ENCODE assay signal across 26 cellular contexts in genomic region chr19:8664671-8665057, GRCh38. TPM values are rescaled to one million over a fixed set of nuclear protein-coding genes. Genes with fewer than 3 reads are reported as not detected.
DNase-seq lines count a peak whose midpoint lies in the region; ATAC-seq and TF ChIP-seq lines count a peak whose summit lies in the region.
"Had no signal": no experiment of that assay in that cellular context is flagged by ENCODE, and none has a peak within 500 bp of the region (broad histone marks: within the 10 kb centered on the region; RNA-seq: fewer than 3 reads in every experiment).

No MANE protein-coding gene starts in this region.

- no peaks in the 10 kb centered on the region for H3K4me1 ChIP-seq in hepatocyte (ENCODE audit: insufficient read depth)
- H3K4me1 ChIP-seq in spleen = peaks cover 0 to 25% (median 5%) of the 10 kb centered on the region in 6 donors
- H3K4me1 ChIP-seq: left ventricle myocardium inferior, transverse colon had no signal

- H4K20me1 ChIP-seq in hepatocyte (ENCODE audit: insufficient read depth, poor library complexity, severe bottlenecking) = no peaks in the 10 kb centered on the region

- H2AFZ ChIP-seq in hepatocyte = no peak overlapping the region

- DNase-seq in stimulated activated naive CD8-positive, alpha-beta T cell treated with anti-CD3 and anti-CD28 coated beads, Interleukin-15, amount 100 ng/mL, for 72 hours = no peak
- DNase-seq in stimulated activated naive CD8-positive, alpha-beta T cell treated with anti-CD3 and anti-CD28 coated beads, Interleukin-15, Interleukin-2, amounts not matched to agents 100 U/mL and 50 U/mL, for 24 hours = no peak
- no peak for DNase-seq in effector memory CD8-positive, alpha-beta T cell
- DNase-seq in hepatocyte (ENCODE audit: low spot score) (no peak), AML-193 (lab: John Stamatoyannopoulos, UW) (no peak), spleen (no peak)
- DNase-seq: anterior cingulate cortex, GOT3, Kasumi-1, left ventricle myocardium inferior, NCI-H1092, NCI-H187, NCI-H2171 treated with DMSO at 0.1 percent for 48 hours, NCI-H526, SIG-M5, transverse colon had no signal

- H3K27ac Mint-ChIP-seq in stimulated activated naive CD8-positive, alpha-beta T cell treated with anti-CD3 and anti-CD28 coated beads, Interleukin-15, amount 100 ng/mL, for 72 hours = no peak overlapping the region
- H3K27ac Mint-ChIP-seq in effector memory CD8-positive, alpha-beta T cell = peak overlapping the region; percentile 52 to 83
- H3K27ac Mint-ChIP-seq in stimulated activated memory B cell treated with anti-CD40 and anti-IgM and Interleukin-4, amounts not matched to agents 10 μg/mL and 1 μg/mL and 100 μg/mL, for 72 hours = no peak overlapping the region
- H3K27ac Mint-ChIP-seq: mesothelial cell of epicardium had no signal

- H3K4me2 ChIP-seq in hepatocyte = no peak overlapping the region

- ATAC-seq in stimulated activated naive CD8-positive, alpha-beta T cell treated with anti-CD3 and anti-CD28 coated beads, Interleukin-15, amount 100 ng/mL, for 72 hours = peak; percentile 5
- no peak for ATAC-seq in stimulated activated naive CD8-positive, alpha-beta T cell treated with anti-CD3 and anti-CD28 coated beads, Interleukin-15, Interleukin-2, amounts not matched to agents 100 U/mL and 50 U/mL, for 24 hours
- ATAC-seq in effector memory CD8-positive, alpha-beta T cell (replicated peaks) = no peak
- ATAC-seq in stimulated activated memory B cell treated with anti-CD40 and anti-IgM and Interleukin-4, amounts not matched to agents 10 μg/mL and 1 μg/mL and 100 μg/mL, for 72 hours = no peak
- ATAC-seq: Panc1, right cardiac atrium had no signal

- intact Hi-C loops in spleen (cut with DNase I; ENCODE audit: low total_unique reads) = no loop called here

- no peaks in the 10 kb centered on the region for H3K27me3 Mint-ChIP-seq in stimulated activated naive CD8-positive, alpha-beta T cell treated with anti-CD3 and anti-CD28 coated beads, Interleukin-15, amount 100 ng/mL, for 72 hours
- no peaks in the 10 kb centered on the region for H3K27me3 Mint-ChIP-seq in effector memory CD8-positive, alpha-beta T cell
- H3K27me3 Mint-ChIP-seq in stimulated activated memory B cell treated with anti-CD40 and anti-IgM and Interleukin-4, amounts not matched to agents 10 μg/mL and 1 μg/mL and 100 μg/mL, for 72 hours = peaks cover 17% of the 10 kb centered on the region

- H3K9me2 ChIP-seq in hepatocyte (replicated peaks; ENCODE audit: insufficient read depth) = no peaks in the 10 kb centered on the region

- H3K4me3 ChIP-seq in hepatocyte = no peak overlapping the region
- peak overlapping the region in 2 of 8 donors; percentile 17 to 42 for H3K4me3 ChIP-seq in spleen
- H3K4me3 ChIP-seq: cardiac muscle cell, left ventricle myocardium inferior, transverse colon had no signal

- TF ChIP-seq CTCF in hepatocyte (IDR thresholded peaks at IDR 0.05; ENCODE audit: poor library complexity) = no peak
- TF ChIP-seq CTCF in spleen (IDR thresholded peaks at IDR 0.05 in 8 of 11, conservative IDR thresholded peaks at IDR 0.05 in 3 of 11) = no peak

- H3K9me3 ChIP-seq in KOPT-K1 (ENCODE audit: insufficient read depth, low read length, poor library complexity, severe bottlenecking) (no peaks in the 10 kb centered on the region), hepatocyte (ENCODE audit: low read depth) (no peaks in the 10 kb centered on the region), spleen (peaks cover 0 to 4% (median 0%) of the 10 kb centered on the region in 8 donors)
- H3K9me3 ChIP-seq: transverse colon had no signal

- TF ChIP-seq POLR2A in spleen (IDR thresholded peaks at IDR 0.05) = no peak

- H3K9me3 Mint-ChIP-seq in stimulated activated naive CD8-positive, alpha-beta T cell treated with anti-CD3 and anti-CD28 coated beads, Interleukin-15, amount 100 ng/mL, for 72 hours = peaks cover 0 to 6% of the 10 kb centered on the region in 2 donors
- no peaks in the 10 kb centered on the region for H3K9me3 Mint-ChIP-seq in effector memory CD8-positive, alpha-beta T cell
- H3K9me3 Mint-ChIP-seq in stimulated activated memory B cell treated with anti-CD40 and anti-IgM and Interleukin-4, amounts not matched to agents 10 μg/mL and 1 μg/mL and 100 μg/mL, for 72 hours = peaks cover 14% of the 10 kb centered on the region
- H3K9me3 Mint-ChIP-seq: neural crest cell had no signal

- H3K4me1 Mint-ChIP-seq in stimulated activated naive CD8-positive, alpha-beta T cell treated with anti-CD3 and anti-CD28 coated beads, Interleukin-15, amount 100 ng/mL, for 72 hours = peaks cover 44% of the 10 kb centered on the region
- peaks cover 32 to 47% of the 10 kb centered on the region in 2 donors for H3K4me1 Mint-ChIP-seq in effector memory CD8-positive, alpha-beta T cell (ENCODE audit: low read depth in 2 of 2)
- peaks cover 14% of the 10 kb centered on the region for H3K4me1 Mint-ChIP-seq in stimulated activated memory B cell treated with anti-CD40 and anti-IgM and Interleukin-4, amounts not matched to agents 10 μg/mL and 1 μg/mL and 100 μg/mL, for 72 hours
- H3K4me1 Mint-ChIP-seq: mesothelial cell of epicardium, neural crest cell had no signal

- H3K27me3 ChIP-seq in hepatocyte = no peaks in the 10 kb centered on the region
- H3K27me3 ChIP-seq in spleen (replicated peaks in 1 of 7) = peaks cover 0 to 22% (median 0%) of the 10 kb centered on the region in 7 donors
- H3K27me3 ChIP-seq: cardiac muscle cell had no signal

- H3K27ac ChIP-seq in KOPT-K1 (ENCODE audit: low read depth, low read length, poor library complexity, severe bottlenecking) (peak overlapping the region; percentile 96), hepatocyte (no peak overlapping the region), spleen (peak overlapping the region in 3 of 8 donors; percentile 8 to 53 (median 26))
- H3K27ac ChIP-seq: cardiac muscle cell, left ventricle myocardium inferior, transverse colon had no signal

- WGBS in hepatocyte (ENCODE audit: low lambda C conversion rate, missing lambda C conversion rate) = 74% methylated on average over 4 of the region's 4 CpGs
- 51 to 81% (median 59%) methylated on average over 4 of the region's 4 CpGs for WGBS in spleen, 5 donors

- H3K79me2 ChIP-seq in hepatocyte = no peaks in the 10 kb centered on the region

- H3K36me3 ChIP-seq in KOPT-K1 (ENCODE audit: insufficient read depth, low read length) (peaks cover 5% of the 10 kb centered on the region; the same call in 1 of the 2 replicates), hepatocyte (replicated peaks; ENCODE audit: insufficient read depth, low read depth) (no peaks in the 10 kb centered on the region), spleen (no peaks in the 10 kb centered on the region)
- H3K36me3 ChIP-seq: cardiac muscle cell, left ventricle myocardium inferior, transverse colon had no signal

- H3K36me3 Mint-ChIP-seq in effector memory CD8-positive, alpha-beta T cell (ENCODE audit: insufficient read depth) = peaks cover 6% of the 10 kb centered on the region
- no peaks in the 10 kb centered on the region for H3K36me3 Mint-ChIP-seq in stimulated activated memory B cell treated with anti-CD40 and anti-IgM and Interleukin-4, amounts not matched to agents 10 μg/mL and 1 μg/mL and 100 μg/mL, for 72 hours
- H3K36me3 Mint-ChIP-seq: mesothelial cell of epicardium had no signal

- H3K4me3 Mint-ChIP-seq in stimulated activated naive CD8-positive, alpha-beta T cell treated with anti-CD3 and anti-CD28 coated beads, Interleukin-15, amount 100 ng/mL, for 72 hours = no peak overlapping the region
- H3K4me3 Mint-ChIP-seq in effector memory CD8-positive, alpha-beta T cell = peak overlapping the region; percentile 17 to 54
- H3K4me3 Mint-ChIP-seq in stimulated activated memory B cell treated with anti-CD40 and anti-IgM and Interleukin-4, amounts not matched to agents 10 μg/mL and 1 μg/mL and 100 μg/mL, for 72 hours = no peak overlapping the region
- H3K4me3 Mint-ChIP-seq: mesothelial cell of epicardium, neural crest cell had no signal

RNA-seq across cellular contexts. Expression of gene ACTL9, which starts 33.9 kb away (rescaled TPM):
- total RNA-seq in hepatocyte (not detected in 2 replicates), spleen (not detected)
- polyA plus RNA-seq in hepatocyte (not detected in 2 replicates), spleen (not detected)
- total RNA-seq: cardiac muscle cell; fibroblast of lung; HT-29; left ventricle myocardium inferior; mesothelial cell of epicardium; neural crest cell; right cardiac atrium; T-helper 1 cell treated with Interleukin-12 subunit alpha and Interleukin-12 subunit beta and Interleukin-4 antibody, amounts not matched to agents 30 ng/mL and 1 ng/mL, for 36 hours; transverse colon had no signal
- polyA plus RNA-seq: cardiac muscle cell, fibroblast of lung, right cardiac atrium had no signal

RNA-seq across cellular contexts. Expression of gene NFILZ, which starts 34.2 kb away (rescaled TPM):
- total RNA-seq in hepatocyte (not detected in 2 replicates), spleen (not detected)
- polyA plus RNA-seq in hepatocyte (not detected in 2 replicates), spleen (not detected)
- total RNA-seq: cardiac muscle cell; fibroblast of lung; HT-29; left ventricle myocardium inferior; mesothelial cell of epicardium; neural crest cell; right cardiac atrium; T-helper 1 cell treated with Interleukin-12 subunit alpha and Interleukin-12 subunit beta and Interleukin-4 antibody, amounts not matched to agents 30 ng/mL and 1 ng/mL, for 36 hours; transverse colon had no signal
- polyA plus RNA-seq: cardiac muscle cell, fibroblast of lung, right cardiac atrium had no signal

RNA-seq across cellular contexts. Expression of gene ADAMTS10, which starts 54.1 kb away (rescaled TPM):
- total RNA-seq in hepatocyte (22.1 and 31.9 TPM in 2 replicates), spleen (10 to 100 TPM in 6 of 7 donors, 1 to 10 TPM in 1; 9.2 to 33.8 (median 20.2) TPM)
- polyA plus RNA-seq in hepatocyte (15.8 and 28.5 TPM in 2 replicates), spleen (10 to 100 TPM in 2 of 3 donors, 1 to 10 TPM in 1; 7.8 to 22.4 (median 10.5) TPM)
- total RNA-seq: HT-29 had no signal

RNA-seq across cellular contexts. Expression of gene OR2Z1, which starts 56.8 kb away (rescaled TPM):
- not detected in 2 replicates for total RNA-seq in hepatocyte
- not detected in 2 replicates for polyA plus RNA-seq in hepatocyte
- total RNA-seq in spleen = not detected
- not detected for polyA plus RNA-seq in spleen
- total RNA-seq: cardiac muscle cell, fibroblast of lung, HT-29, left ventricle myocardium inferior, mesothelial cell of epicardium, neural crest cell, right cardiac atrium, transverse colon had no signal
- polyA plus RNA-seq: cardiac muscle cell, fibroblast of lung, right cardiac atrium had no signal

Comparison
In these comparisons a context has a peak if more than half of its experiments do, and no peak if none do; other contexts are left out.
1. H3K27ac Mint-ChIP-seq: peak in effector memory CD8-positive, alpha-beta T cell (2 of 2); none in stimulated activated naive CD8-positive, alpha-beta T cell treated with anti-CD3 and anti-CD28 coated beads, Interleukin-15, amount 100 ng/mL, for 72 hours (0 of 2) and stimulated activated memory B cell treated with anti-CD40 and anti-IgM and Interleukin-4, amounts not matched to agents 10 μg/mL and 1 μg/mL and 100 μg/mL, for 72 hours (single experiment).
2. H3K4me3 Mint-ChIP-seq: peak in effector memory CD8-positive, alpha-beta T cell (2 of 2); none in stimulated activated naive CD8-positive, alpha-beta T cell treated with anti-CD3 and anti-CD28 coated beads, Interleukin-15, amount 100 ng/mL, for 72 hours (0 of 2) and stimulated activated memory B cell treated with anti-CD40 and anti-IgM and Interleukin-4, amounts not matched to agents 10 μg/mL and 1 μg/mL and 100 μg/mL, for 72 hours (single experiment).